6 cellular contexts compared by ENCODE assay signal in genomic region chr6:76552268-76552667, GRCh38.
"Had no signal": no experiment of that assay in that cellular context is flagged by ENCODE, and none has a peak within 500 bp of the region (broad histone marks: within the 10 kb centered on the region; RNA-seq: fewer than 3 reads in every experiment).

No MANE protein-coding gene starts in this region.

- FAIRE-seq: HepG2, HTR-8/SVneo, K562 had no signal

- DNase-seq: IMR-90, KBM-7, KG1 had no signal

- ATAC-seq: HepG2, K562 had no signal
